Comparison of ENCODE assay signal across 17 cellular contexts in genomic region chr13:111952814-111953213, GRCh38.
"Had no signal": no experiment of that assay in that cellular context is flagged by ENCODE, and none has a peak within 500 bp of the region (broad histone marks: within the 10 kb centered on the region; RNA-seq: fewer than 3 reads in every experiment).

No MANE protein-coding gene starts in this region.

- H3K27me3 ChIP-seq: foreskin keratinocyte, hepatocyte, neutrophil, transverse colon had no signal

- DNase-seq: dermis blood vessel endothelial cell; erythroblast; foreskin keratinocyte; left colon; mammary epithelial cell; mucosa of descending colon; naive thymus-derived CD8-positive, alpha-beta T cell; sigmoid colon; stimulated activated CD4-positive, alpha-beta T cell treated with anti-CD3 and anti-CD28 coated beads, Interleukin-12 subunit alpha, Interleukin-12 subunit beta, amount 100 ng/mL, for 4 hours; stimulated activated naive CD4-positive, alpha-beta T cell; substantia nigra; transverse colon had no signal

- H3K27ac Mint-ChIP-seq: naive thymus-derived CD8-positive, alpha-beta T cell had no signal

- H3K4me3 ChIP-seq: hepatocyte, mucosa of descending colon, sigmoid colon, skin epidermis, stomach, thoracic aorta, transverse colon had no signal

- H3K4me3 Mint-ChIP-seq: naive thymus-derived CD8-positive, alpha-beta T cell had no signal

- ATAC-seq: foreskin keratinocyte; left colon; mucosa of descending colon; naive thymus-derived CD8-positive, alpha-beta T cell had no signal

- H3K9me3 ChIP-seq: mucosa of descending colon, neutrophil had no signal

- H3K36me3 Mint-ChIP-seq: naive thymus-derived CD8-positive, alpha-beta T cell had no signal

- H3K4me1 ChIP-seq: foreskin keratinocyte, sigmoid colon, stomach, transverse colon had no signal

- H3K36me3 ChIP-seq: neutrophil, sigmoid colon, stomach, thoracic aorta, transverse colon had no signal

- H3K27ac ChIP-seq: foreskin keratinocyte, hepatocyte, neutrophil, sigmoid colon, skin epidermis, stomach, thoracic aorta, transverse colon had no signal
